18 cellular contexts compared by ENCODE assay signal in genomic region chr19:49565261-49565660, GRCh38. TPM values are rescaled to one million over a fixed set of nuclear protein-coding genes. Genes with fewer than 3 reads are reported as not detected.
A peak's percentile ranks its signal among the peaks of the same experiment; 100 is the strongest.
DNase-seq lines count a peak whose midpoint lies in the region; ATAC-seq, FAIRE-seq and TF ChIP-seq lines count a peak whose summit lies in the region.
"Had no signal": no experiment of that assay in that cellular context is flagged by ENCODE, and none has a peak within 500 bp of the region (broad histone marks: within the 10 kb centered on the region; RNA-seq: fewer than 3 reads in every experiment).

No MANE protein-coding gene starts in this region.

- H3K9ac ChIP-seq in kidney (ENCODE audit: low read length in 2 of 2): no peak overlapping the region
- H3K9ac ChIP-seq: GM23248, SK-N-SH had no signal

- no peaks in the 10 kb centered on the region for H3K27me3 Mint-ChIP-seq in T-helper 1 cell treated with Interleukin-12 subunit alpha and Interleukin-12 subunit beta and Interleukin-4 antibody, amounts not matched to agents 30 μg/mL and 1 μg/mL, for 36 hours (ENCODE audit: low read depth)
- no peaks in the 10 kb centered on the region for H3K27me3 Mint-ChIP-seq in activated CD4-positive, alpha-beta memory T cell treated with anti-CD3 and anti-CD28 coated beads, Interleukin-2, amount 10 ng/mL, durations not matched to agents 7 days and 5 days

- 10 to 30% methylated on average over 4 of the region's 4 CpGs for WGBS in sigmoid colon, 2 donors

- no peak for FAIRE-seq in kidney (lab: Jason Lieb, UNC)
- FAIRE-seq: A549 had no signal

- H3K4me1 ChIP-seq in sigmoid colon (peaks cover 0 to 18% (median 13%) of the 10 kb centered on the region in 4 donors), kidney (ENCODE audit: control insufficient read depth in 1 of 2, insufficient read depth in 1 of 2, low read depth in 1 of 2, low read length in 2 of 2) (peaks cover 0 to 2% of the 10 kb centered on the region in 2 donors)

- DNase-seq in T-helper 1 cell (no peak), fibroblast of the conjunctiva (ENCODE audit: low read depth) (peak; percentile 13), sigmoid colon (peak; percentile 82), DMS114 treated with DMSO at 0.1 percent for 48 hours (lab: John Stamatoyannopoulos, UW; ENCODE audit: unreplicated experiment) (no peak), kidney (no peak)
- no peak for DNase-seq in activated CD4-positive, alpha-beta memory T cell treated with anti-CD3 and anti-CD28 coated beads, Interleukin-2, amount 10 ng/mL, durations not matched to agents 7 days and 5 days
- DNase-seq: activated CD4-positive, CD25-positive, alpha-beta regulatory T cell treated with anti-CD3 and anti-CD28 coated beads, Interleukin-2, amount 50 U/mL, for 72 hours; amygdala; DMS153; GM23248; hypothalamus; NCI-H146; NK-92 treated with Interleukin-12 subunit alpha and Interleukin-12 subunit beta, amount 100 ng/mL, for 24 hours; SK-N-SH; trophoblast cell had no signal

- H3K27ac Mint-ChIP-seq in T-helper 1 cell treated with Interleukin-12 subunit alpha and Interleukin-12 subunit beta and Interleukin-4 antibody, amounts not matched to agents 30 μg/mL and 1 μg/mL, for 36 hours: peak overlapping the region; percentile 92
- peak overlapping the region; percentile 99 for H3K27ac Mint-ChIP-seq in activated CD4-positive, alpha-beta memory T cell treated with anti-CD3 and anti-CD28 coated beads, Interleukin-2, amount 10 ng/mL, durations not matched to agents 7 days and 5 days

- H3K36me3 ChIP-seq in sigmoid colon (peaks cover 0 to 7% (median 0%) of the 10 kb centered on the region in 4 donors), kidney (ENCODE audit: control insufficient read depth in 1 of 2, insufficient read depth in 2 of 2, low read length in 2 of 2) (no peaks in the 10 kb centered on the region)

- H3K4me3 Mint-ChIP-seq in T-helper 1 cell treated with Interleukin-12 subunit alpha and Interleukin-12 subunit beta and Interleukin-4 antibody, amounts not matched to agents 30 μg/mL and 1 μg/mL, for 36 hours: peak overlapping the region; percentile 21
- H3K4me3 Mint-ChIP-seq in activated CD4-positive, alpha-beta memory T cell treated with anti-CD3 and anti-CD28 coated beads, Interleukin-2, amount 10 ng/mL, durations not matched to agents 7 days and 5 days: no peak overlapping the region

- H3K4me1 Mint-ChIP-seq in T-helper 1 cell treated with Interleukin-12 subunit alpha and Interleukin-12 subunit beta and Interleukin-4 antibody, amounts not matched to agents 30 μg/mL and 1 μg/mL, for 36 hours (ENCODE audit: low read depth): peaks cover 66% of the 10 kb centered on the region
- H3K4me1 Mint-ChIP-seq in activated CD4-positive, alpha-beta memory T cell treated with anti-CD3 and anti-CD28 coated beads, Interleukin-2, amount 10 ng/mL, durations not matched to agents 7 days and 5 days: peaks cover 87% of the 10 kb centered on the region

- no peak for TF ChIP-seq EP300 in sigmoid colon (IDR thresholded peaks at IDR 0.05)

- no peak for ATAC-seq in GM19452 (IDR thresholded peaks at IDR 0.05; ENCODE audit: unreplicated experiment)
- ATAC-seq: A549 had no signal

- intact Hi-C loops in sigmoid colon (cut with DNase I) (no loop called here), kidney (cut with DNase I) (no loop called here)

- peak overlapping the region in 3 of 4 donors; percentile 38 to 57 (median 41) for H3K27ac ChIP-seq in sigmoid colon
- no peak overlapping the region for H3K27ac ChIP-seq in kidney (ENCODE audit: low read depth in 2 of 2, low read length in 2 of 2)
- H3K27ac ChIP-seq: A549, GM23248 had no signal

- no peak for TF ChIP-seq POLR2A in sigmoid colon (IDR thresholded peaks at IDR 0.05)

- POLR2A ChIA-PET in activated CD4-positive, alpha-beta memory T cell treated with anti-CD3 and anti-CD28 coated beads, Interleukin-2, amount 10 ng/mL, durations not matched to agents 7 days and 5 days (lab: Charles Lee): interaction anchor here (0.7 to 6.8 kb wide), 10 partner anchors 6 to 740 kb away, joined by 3 to 75 read pairs (median 4); partner anchors contain the start of genes ALDH16A1, NOSIP, PRRG2 and RPS11

- no peaks in the 10 kb centered on the region for H3K27me3 ChIP-seq in sigmoid colon

- CTCF ChIA-PET in activated CD4-positive, alpha-beta memory T cell treated with anti-CD3 and anti-CD28 coated beads, Interleukin-2, amount 10 ng/mL, durations not matched to agents 7 days and 5 days (lab: Charles Lee): interaction anchor here (0.8 to 11.6 kb wide), 3 partner anchors 15 to 107 kb away, joined by 3 to 297 read pairs (median 4); no protein-coding TSS in a partner anchor

- no peak for TF ChIP-seq CTCF in sigmoid colon (IDR thresholded peaks at IDR 0.05)
- TF ChIP-seq CTCF in kidney (IDR thresholded peaks at IDR 0.05; ENCODE audit: borderline replicate concordance, extremely low read depth, insufficient read depth): no peak

- no peaks in the 10 kb centered on the region for H3K9me3 Mint-ChIP-seq in T-helper 1 cell treated with Interleukin-12 subunit alpha and Interleukin-12 subunit beta and Interleukin-4 antibody, amounts not matched to agents 30 μg/mL and 1 μg/mL, for 36 hours
- H3K9me3 Mint-ChIP-seq in activated CD4-positive, alpha-beta memory T cell treated with anti-CD3 and anti-CD28 coated beads, Interleukin-2, amount 10 ng/mL, durations not matched to agents 7 days and 5 days: no peaks in the 10 kb centered on the region

- no peaks in the 10 kb centered on the region for H3K9me3 ChIP-seq in sigmoid colon
- H3K9me3 ChIP-seq in kidney (ENCODE audit: control insufficient read depth in 1 of 2, low read length in 2 of 2): no peaks in the 10 kb centered on the region
- H3K9me3 ChIP-seq: A549, SK-N-SH had no signal

- H3K36me3 Mint-ChIP-seq in T-helper 1 cell treated with Interleukin-12 subunit alpha and Interleukin-12 subunit beta and Interleukin-4 antibody, amounts not matched to agents 30 μg/mL and 1 μg/mL, for 36 hours (ENCODE audit: low read depth): peaks cover 25% of the 10 kb centered on the region
- peaks cover 31% of the 10 kb centered on the region for H3K36me3 Mint-ChIP-seq in activated CD4-positive, alpha-beta memory T cell treated with anti-CD3 and anti-CD28 coated beads, Interleukin-2, amount 10 ng/mL, durations not matched to agents 7 days and 5 days (ENCODE audit: low read depth)

- H3K4me3 ChIP-seq in sigmoid colon: no peak overlapping the region
- no peak overlapping the region for H3K4me3 ChIP-seq in kidney (ENCODE audit: low read length in 2 of 2)
- H3K4me3 ChIP-seq: A549, GM23248 had no signal

RNA-seq across cellular contexts. Expression of gene NOSIP, which starts 15.1 kb away (rescaled TPM):
- total RNA-seq in activated CD4-positive, alpha-beta memory T cell treated with anti-CD3 and anti-CD28 coated beads, Interleukin-2, amount 10 ng/mL, durations not matched to agents 7 days and 5 days: 100 to 1,000 TPM; 162 to 163 TPM
- total RNA-seq in sigmoid colon (10 to 100 TPM; 47.6 to 67.8 (median 62.3) TPM), kidney (52.8 TPM)
- polyA plus RNA-seq in sigmoid colon (100 to 1,000 TPM in 2 of 3 donors, 10 to 100 TPM in 1; 96.1 to 123 (median 113) TPM), kidney (ENCODE audit: insufficient read depth, low read depth, low replicate concordance) (122 TPM)

RNA-seq across cellular contexts. Expression of gene PRRG2, which starts 15.9 kb away (rescaled TPM):
- total RNA-seq in activated CD4-positive, alpha-beta memory T cell treated with anti-CD3 and anti-CD28 coated beads, Interleukin-2, amount 10 ng/mL, durations not matched to agents 7 days and 5 days: 1 to 10 TPM; 1.0 to 1.1 TPM
- total RNA-seq in sigmoid colon (under 1 TPM in 1 of 4 donors, not detected in 3; 0.71 TPM), kidney (14.9 TPM)
- polyA plus RNA-seq in sigmoid colon (10 to 100 TPM in 2 of 3 donors, 1 to 10 TPM in 1; 7.2 to 18.9 (median 18.3) TPM), kidney (ENCODE audit: insufficient read depth, low read depth, low replicate concordance) (17.6 TPM)
- total RNA-seq: GM23248 had no signal

RNA-seq across cellular contexts. Expression of gene PRR12, which starts 25.7 kb away (rescaled TPM):
- total RNA-seq in activated CD4-positive, alpha-beta memory T cell treated with anti-CD3 and anti-CD28 coated beads, Interleukin-2, amount 10 ng/mL, durations not matched to agents 7 days and 5 days: 10 to 100 TPM; 33.0 to 36.2 TPM
- total RNA-seq in sigmoid colon: 10 to 100 TPM in 1 of 4 donors, 1 to 10 TPM in 3; 5.4 to 16.1 (median 6.1) TPM
- 10 to 100 TPM in 1 of 3 donors, 1 to 10 TPM in 2; 3.0 to 20.4 (median 4.2) TPM for polyA plus RNA-seq in sigmoid colon
- 27.4 TPM for total RNA-seq in kidney
- polyA plus RNA-seq in kidney (ENCODE audit: insufficient read depth, low read depth, low replicate concordance): 4.9 TPM

RNA-seq across cellular contexts. Expression of gene RCN3, which starts 37.5 kb away (rescaled TPM):
- total RNA-seq in activated CD4-positive, alpha-beta memory T cell treated with anti-CD3 and anti-CD28 coated beads, Interleukin-2, amount 10 ng/mL, durations not matched to agents 7 days and 5 days: 1 to 10 TPM; 1.8 to 2.0 TPM
- 10 to 100 TPM; 14.5 to 43.8 (median 20.6) TPM for total RNA-seq in sigmoid colon
- polyA plus RNA-seq in sigmoid colon: 10 to 100 TPM; 13.6 to 28.2 (median 21.6) TPM
- total RNA-seq in kidney: 18.4 TPM
- 27.5 TPM for polyA plus RNA-seq in kidney (ENCODE audit: insufficient read depth, low read depth, low replicate concordance)

RNA-seq across cellular contexts. Expression of gene FCGRT, which starts 52.8 kb away (rescaled TPM):
- 10 to 100 TPM; 10.2 to 11.1 TPM for total RNA-seq in activated CD4-positive, alpha-beta memory T cell treated with anti-CD3 and anti-CD28 coated beads, Interleukin-2, amount 10 ng/mL, durations not matched to agents 7 days and 5 days
- total RNA-seq in sigmoid colon: 100 to 1,000 TPM; 164 to 203 (median 178) TPM
- polyA plus RNA-seq in sigmoid colon: 100 to 1,000 TPM; 222 to 317 (median 243) TPM
- 235 TPM for total RNA-seq in kidney
- polyA plus RNA-seq in kidney (ENCODE audit: insufficient read depth, low read depth, low replicate concordance): 317 TPM

Comparison
In these comparisons a context has a peak if more than half of its experiments do, and no peak if none do; other contexts are left out.
1. DNase-seq: peak in fibroblast of the conjunctiva (single experiment) and sigmoid colon (single experiment); none in T-helper 1 cell (0 of 5), activated CD4-positive, alpha-beta memory T cell treated with anti-CD3 and anti-CD28 coated beads, Interleukin-2, amount 10 ng/mL, durations not matched to agents 7 days and 5 days (single experiment), DMS114 treated with DMSO at 0.1 percent for 48 hours (single experiment) and kidney (single experiment).
2. H3K27ac ChIP-seq: peak in sigmoid colon (3 of 4); none in kidney (0 of 2).